7 cellular contexts compared by ENCODE assay signal in genomic region chr3:112132975-112133448, GRCh38.
A peak's percentile ranks its signal among the peaks of the same experiment; 100 is the strongest.
DNase-seq lines count a peak whose midpoint lies in the region; ATAC-seq and TF ChIP-seq lines count a peak whose summit lies in the region.

TSS of gene GCSAM (minus strand) at chr3:112133248. CDS start at chr3:112133120, 128 bp downstream.

- no peak for TF ChIP-seq CTCF in coronary artery (IDR thresholded peaks at IDR 0.05)

- DNase-seq in T-helper 22 cell (ENCODE audit: low read depth) (peak; percentile 67), NCI-H82 treated with DMSO at 0.1 percent for 48 hours (lab: John Stamatoyannopoulos, UW; ENCODE audit: unreplicated experiment) (no peak), coronary artery (ENCODE audit: low spot score) (no peak)
- DNase-seq in central memory CD4-positive, alpha-beta T cell, result peak; percentile 77
- DNase-seq in stimulated activated CD4-positive, alpha-beta T cell treated with anti-CD3 and anti-CD28 coated beads, Interleukin-12 subunit alpha, Interleukin-12 subunit beta, amount 100 ng/mL, for 48 hours (ENCODE audit: low read depth in 2 of 3, low spot score in 1 of 3), result peak; percentile 40 to 55 (median 47)

- no peak within 1 kb of the TSS for H3K27ac ChIP-seq in coronary artery

- no peak within 1 kb of the TSS for H3K4me3 ChIP-seq in coronary artery

- ATAC-seq in GM19324 (IDR thresholded peaks at IDR 0.05; ENCODE audit: low FRiP score, unreplicated experiment), result peak; percentile 79
- peak; percentile 72 for ATAC-seq in HG03139 (IDR thresholded peaks at IDR 0.05; ENCODE audit: unreplicated experiment)

Comparison
In these comparisons a context has a peak if more than half of its experiments do, and no peak if none do; other contexts are left out.
1. DNase-seq: peak in T-helper 22 cell (single experiment), central memory CD4-positive, alpha-beta T cell (single experiment) and stimulated activated CD4-positive, alpha-beta T cell treated with anti-CD3 and anti-CD28 coated beads, Interleukin-12 subunit alpha, Interleukin-12 subunit beta, amount 100 ng/mL, for 48 hours (3 of 3); none in NCI-H82 treated with DMSO at 0.1 percent for 48 hours (single experiment) and coronary artery (single experiment).